19 cellular contexts compared by ENCODE assay signal in genomic region chr10:82440775-82441174, GRCh38.
A peak's percentile ranks its signal among the peaks of the same experiment; 100 is the strongest.
DNase-seq lines count a peak whose midpoint lies in the region; ATAC-seq, FAIRE-seq and TF ChIP-seq lines count a peak whose summit lies in the region.
"Had no signal": no experiment of that assay in that cellular context is flagged by ENCODE, and none has a peak within 500 bp of the region (broad histone marks: within the 10 kb centered on the region; RNA-seq: fewer than 3 reads in every experiment).

No MANE protein-coding gene starts in this region.

- TF ChIP-seq RAD21 in HepG2 (CRISPR knock-in tag; IDR thresholded peaks at IDR 0.05) (no peak), K562 (CRISPR knock-in tag; conservative IDR thresholded peaks at IDR 0.05 in 1 of 2, IDR thresholded peaks at IDR 0.05 in 1 of 2) (no peak)

- H2AFZ ChIP-seq in HepG2 (ENCODE audit: low read length) (no peak overlapping the region), K562 (ENCODE audit: low read depth, low read length) (no peak overlapping the region)
- H2AFZ ChIP-seq: GM23248 had no signal

- POLR2A ChIA-PET in HepG2 (lab: Yijun Ruan, JAX): no interaction called here
- POLR2A ChIA-PET in K562 (lab: Yijun Ruan, JAX): no interaction called here
- POLR2A ChIA-PET in naive thymus-derived CD8-positive, alpha-beta T cell (lab: Charles Lee): no interaction called here

- in situ Hi-C loops in HepG2 (cut with HindIII; ENCODE audit: extremely low pct_ligation_motif_present, low pct_unique_long_range_greater_than_20kb) (no loop called here), K562 (cut with MboI) (no loop called here)

- CTCF ChIA-PET in HepG2 (lab: Yijun Ruan, JAX; ENCODE audit: low intra/inter-chr PET ratio, low total read pairs) (no interaction called here), K562 (lab: Yijun Ruan, JAX; ENCODE audit: low intra/inter-chr PET ratio) (no interaction called here)

- TF ChIP-seq POLR2A in HepG2 (IDR thresholded peaks at IDR 0.05; ENCODE audit: insufficient read depth in 1 of 2, low read depth in 2 of 2, low read length in 2 of 2) (no peak), right lobe of liver (IDR thresholded peaks at IDR 0.05) (no peak), K562 (conservative IDR thresholded peaks at IDR 0.05) (no peak)

- H3K9me1 ChIP-seq in K562 (ENCODE audit: control insufficient read depth, insufficient read depth, low read length): no peaks in the 10 kb centered on the region

- H4K20me1 ChIP-seq in HepG2 (ENCODE audit: insufficient read depth, low read length) (no peaks in the 10 kb centered on the region), K562 (replicated peaks; ENCODE audit: control insufficient read depth, insufficient read depth, low read length) (no peaks in the 10 kb centered on the region)
- H4K20me1 ChIP-seq: BLaER1 treated with 17β-estradiol and CSF1 and Interleukin-3, amounts not matched to agents 10 nM and 100 nM had no signal

- intact Hi-C loops in HepG2 (cut with micrococcal nuclease; ENCODE audit: unreplicated experiment) (no loop called here), right lobe of liver (cut with DNase I) (no loop called here), K562 (cut with micrococcal nuclease) (no loop called here)

- H3K27ac Mint-ChIP-seq in naive thymus-derived CD8-positive, alpha-beta T cell: no peak overlapping the region
- H3K27ac Mint-ChIP-seq: B cell; CD8-positive, alpha-beta memory T cell had no signal

- no peaks in the 10 kb centered on the region for H3K4me1 Mint-ChIP-seq in naive thymus-derived CD8-positive, alpha-beta T cell
- H3K4me1 Mint-ChIP-seq: B cell; CD8-positive, alpha-beta memory T cell had no signal

- DNase-seq in HepG2 (ENCODE audit: low spot score) (no peak), right lobe of liver (no peak), K562 (ENCODE audit: extremely low read depth in 1 of 4, low spot score in 3 of 4) (no peak), retinal pigment epithelial cell (ENCODE audit: low read depth) (peak; percentile 81)
- DNase-seq in naive thymus-derived CD8-positive, alpha-beta T cell: no peak
- DNase-seq: 8988T; CD8-positive, alpha-beta memory T cell; COR-L47; DMS 273 treated with DMSO at 0.1 percent for 48 hours; GM23248; HCEC 1CT had no signal

- no TSS peak for BruUV-seq in HepG2 (replicated peaks; lab: Mats Ljungman, UMichigan)
- BruUV-seq in K562 (replicated peaks; lab: Mats Ljungman, UMichigan): no TSS peak

- H3K9ac ChIP-seq in HepG2 (ENCODE audit: insufficient read depth, low read depth, low read length) (no peak overlapping the region), K562 (ENCODE audit: insufficient read depth in 1 of 2, low read depth in 2 of 2, low read length in 2 of 2) (no peak overlapping the region)
- H3K9ac ChIP-seq: BLaER1 treated with 17β-estradiol and CSF1 and Interleukin-3, amounts not matched to agents 10 nM and 100 nM; GM23248 had no signal

- H3K27me3 ChIP-seq in HepG2 (ENCODE audit: control insufficient read depth in 1 of 2, insufficient read depth in 2 of 2, low read length in 2 of 2) (no peaks in the 10 kb centered on the region), right lobe of liver (no peaks in the 10 kb centered on the region), K562 (ENCODE audit: control insufficient read depth in 2 of 2, insufficient read depth in 2 of 2, low read length in 2 of 2) (no peaks in the 10 kb centered on the region)
- H3K27me3 ChIP-seq: BLaER1 treated with 17β-estradiol and CSF1 and Interleukin-3, amounts not matched to agents 10 nM and 100 nM had no signal

- no peaks in the 10 kb centered on the region for H3K79me2 ChIP-seq in HepG2 (ENCODE audit: insufficient read depth, low read length)
- H3K79me2 ChIP-seq in K562 (ENCODE audit: control insufficient read depth, insufficient read depth, low read length): no peaks in the 10 kb centered on the region

- no peak overlapping the region for H3K4me3 Mint-ChIP-seq in naive thymus-derived CD8-positive, alpha-beta T cell
- H3K4me3 Mint-ChIP-seq: B cell; CD8-positive, alpha-beta memory T cell had no signal

- no peak overlapping the region for H3K27ac ChIP-seq in HepG2 (ENCODE audit: extremely low read length, insufficient read depth, low read length)
- no peak overlapping the region for H3K27ac ChIP-seq in right lobe of liver
- H3K27ac ChIP-seq in K562 (ENCODE audit: extremely low read depth, low read depth, low read length): no peak overlapping the region
- H3K27ac ChIP-seq: BLaER1 treated with 17β-estradiol and CSF1 and Interleukin-3, amounts not matched to agents 10 nM and 100 nM; GM23248 had no signal

- H3K36me3 Mint-ChIP-seq in naive thymus-derived CD8-positive, alpha-beta T cell: no peaks in the 10 kb centered on the region
- H3K36me3 Mint-ChIP-seq: CD8-positive, alpha-beta memory T cell had no signal

- H3K4me1 ChIP-seq in HepG2 (ENCODE audit: insufficient read depth, low read length) (no peaks in the 10 kb centered on the region), right lobe of liver (no peaks in the 10 kb centered on the region), K562 (replicated peaks in 1 of 2; ENCODE audit: control insufficient read depth in 2 of 2, insufficient read depth in 2 of 2, low read length in 2 of 2) (no peaks in the 10 kb centered on the region)

- H3K9me3 ChIP-seq in HepG2 (ENCODE audit: low read length) (peaks cover 93% of the 10 kb centered on the region), right lobe of liver (no peaks in the 10 kb centered on the region), K562 (replicated peaks; ENCODE audit: control insufficient read depth, insufficient read depth, low read depth, low read length) (no peaks in the 10 kb centered on the region)

- FAIRE-seq in HepG2 (lab: Jason Lieb, UNC) (no peak), K562 (lab: Jason Lieb, UNC) (no peak)
- FAIRE-seq: G401.6, GM12891, H54, HTR-8/SVneo had no signal

- no peak for ATAC-seq in HepG2
- no peak for ATAC-seq in right lobe of liver
- ATAC-seq in K562: no peak
- ATAC-seq in GM18909 (IDR thresholded peaks at IDR 0.05; ENCODE audit: poor library complexity, unreplicated experiment): no peak
- no peak for ATAC-seq in HG03159 (IDR thresholded peaks at IDR 0.05; ENCODE audit: unreplicated experiment)
- no peak for ATAC-seq in naive thymus-derived CD8-positive, alpha-beta T cell

- no peak overlapping the region for H3K4me2 ChIP-seq in HepG2 (ENCODE audit: low read depth, low read length)
- no peak overlapping the region for H3K4me2 ChIP-seq in K562 (ENCODE audit: insufficient read depth, low read length)

- H3K9me3 Mint-ChIP-seq in naive thymus-derived CD8-positive, alpha-beta T cell: peaks cover 0 to 15% (median 4%) of the 10 kb centered on the region in 9 donors

- no peak for TF ChIP-seq CTCF in HepG2 (CRISPR knock-in tag; IDR thresholded peaks at IDR 0.05)
- TF ChIP-seq CTCF in right lobe of liver (IDR thresholded peaks at IDR 0.05): no peak
- TF ChIP-seq CTCF in K562 (IDR thresholded peaks at IDR 0.05 in 2 of 3, conservative IDR thresholded peaks at IDR 0.05 in 1 of 3; ENCODE audit: insufficient read depth in 2 of 3, low read depth in 1 of 3, low read length in 3 of 3): no peak
- TF ChIP-seq CTCF in retinal pigment epithelial cell (conservative IDR thresholded peaks at IDR 0.05; ENCODE audit: low read depth, low read length): no peak

- H3K27me3 Mint-ChIP-seq in naive thymus-derived CD8-positive, alpha-beta T cell: peaks cover 0 to 4% (median 0%) of the 10 kb centered on the region in 5 donors
- H3K27me3 Mint-ChIP-seq: B cell; CD8-positive, alpha-beta memory T cell had no signal

- no peak overlapping the region for H3K4me3 ChIP-seq in HepG2 (replicated peaks in 1 of 3; ENCODE audit: insufficient read depth in 1 of 3, low read depth in 2 of 3, low read length in 3 of 3)
- H3K4me3 ChIP-seq in right lobe of liver: no peak overlapping the region
- no peak overlapping the region for H3K4me3 ChIP-seq in K562
- H3K4me3 ChIP-seq in retinal pigment epithelial cell (ENCODE audit: low read length): no peak overlapping the region
- H3K4me3 ChIP-seq: BLaER1 treated with 17β-estradiol and CSF1 and Interleukin-3, amounts not matched to agents 10 nM and 100 nM; GM23248 had no signal

- no peak for TF ChIP-seq EP300 in HepG2 (IDR thresholded peaks at IDR 0.05; ENCODE audit: low read depth in 2 of 2, low read length in 2 of 2)
- TF ChIP-seq EP300 in HepG2 (CRISPR knock-in tag; IDR thresholded peaks at IDR 0.05; ENCODE audit: borderline replicate concordance): no peak
- no peak for TF ChIP-seq EP300 in K562 (IDR thresholded peaks at IDR 0.05; ENCODE audit: low read length)

- H3K36me3 ChIP-seq in HepG2 (replicated peaks in 1 of 2; ENCODE audit: control insufficient read depth in 1 of 2, insufficient read depth in 2 of 2, low read length in 2 of 2): no peaks in the 10 kb centered on the region
- H3K36me3 ChIP-seq in right lobe of liver: no peaks in the 10 kb centered on the region
- H3K36me3 ChIP-seq in K562 (ENCODE audit: control insufficient read depth, insufficient read depth, low read length): no peaks in the 10 kb centered on the region

TF ChIP-seq in HepG2, 621 proteins besides CTCF, POLR2A, EP300 and RAD21 (continues in another document):
- TF ChIP-seq MAFK (conservative IDR thresholded peaks at IDR 0.05 in 1 of 2, IDR thresholded peaks at IDR 0.05 in 1 of 2; ENCODE audit: low read length in 2 of 2): peak; percentile 97 to 99
- TF ChIP-seq ZBTB7B (CRISPR knock-in tag; IDR thresholded peaks at IDR 0.05): no peak
- no peak for TF ChIP-seq CC2D1A (CRISPR knock-in tag; IDR thresholded peaks at IDR 0.05)
- TF ChIP-seq TRIM24 (CRISPR knock-in tag; IDR thresholded peaks at IDR 0.05): no peak

TF ChIP-seq in K562, 482 proteins besides CTCF, POLR2A, EP300 and RAD21:
- no peak for TF ChIP-seq ZKSCAN8 (CRISPR knock-in tag; IDR thresholded peaks at IDR 0.05)
- peak; percentile 91 for TF ChIP-seq MAFG (tag; conservative IDR thresholded peaks at IDR 0.05)
- no peak for TF ChIP-seq BRF2 (IDR thresholded peaks at IDR 0.05; ENCODE audit: borderline replicate concordance, insufficient read depth, insufficient read length)
- no peak for TF ChIP-seq CXXC5 (CRISPR knock-in tag; IDR thresholded peaks at IDR 0.05)
- TF ChIP-seq ZNF316 (IDR thresholded peaks at IDR 0.05): peak; percentile 90
- no peak for TF ChIP-seq NFATC3 (IDR thresholded peaks at IDR 0.05)
- peak; percentile 99 for TF ChIP-seq MAFK (IDR thresholded peaks at IDR 0.05; ENCODE audit: low read length)
- no peak for TF ChIP-seq DPF2 (IDR thresholded peaks at IDR 0.05)
- peak; percentile 83 for TF ChIP-seq C11orf30 (IDR thresholded peaks at IDR 0.05; ENCODE audit: low read depth)
- TF ChIP-seq TAF9B (IDR thresholded peaks at IDR 0.05; ENCODE audit: partially characterized antibody): no peak
- TF ChIP-seq MAFF (IDR thresholded peaks at IDR 0.05; ENCODE audit: low read length): peak; percentile 97

Comparison
In these comparisons a context has a peak if more than half of its experiments do, and no peak if none do; other contexts are left out.
1. Of the 241 proteins assayed by ChIP-seq in both HepG2 and K562: peak only in HepG2: none; only in K562: MAFG; in both: MAFF and MAFK; in neither: 238.